ENCODE assay signal across 8 cellular contexts in the genomic region with DNA sequence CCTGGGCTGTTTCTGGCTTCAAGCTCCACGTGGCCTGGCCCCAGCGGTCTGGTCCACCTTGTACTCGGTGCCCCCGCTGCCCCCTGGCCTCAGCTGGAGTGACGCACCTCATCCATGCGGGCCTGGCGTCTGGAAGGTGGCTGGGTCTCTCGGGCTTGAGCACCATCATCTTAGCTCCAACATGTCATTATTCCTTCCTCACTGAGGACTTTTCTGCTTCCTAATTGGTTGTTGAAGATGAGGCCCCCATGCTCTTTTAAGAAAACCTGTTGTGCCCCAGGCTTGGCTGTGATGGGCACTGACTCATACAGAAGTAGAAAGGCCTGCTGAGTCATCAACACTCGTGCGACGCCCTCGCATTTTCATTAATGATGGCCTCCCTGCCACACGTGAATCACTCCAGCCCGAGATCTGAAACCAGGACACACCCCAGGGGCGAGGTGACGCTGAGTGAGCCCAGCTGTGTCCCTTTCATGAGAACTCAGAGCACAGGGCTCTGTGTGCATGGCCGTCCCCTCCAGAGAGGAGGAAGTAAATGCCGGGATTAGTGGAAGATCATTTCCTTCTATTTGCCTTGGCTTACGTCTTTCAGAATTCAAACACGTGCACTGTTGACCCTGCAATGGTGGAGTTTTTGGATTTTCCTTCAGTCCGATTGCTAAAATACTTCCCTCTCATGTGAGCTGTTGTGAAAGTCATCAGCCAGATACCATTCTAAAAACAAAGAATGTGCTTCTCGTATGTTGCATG. TPM values are rescaled to one million over a fixed set of nuclear protein-coding genes. Genes with fewer than 3 reads are reported as not detected.
A peak's percentile ranks its signal among the peaks of the same experiment; 100 is the strongest.
DNase-seq lines count a peak whose midpoint lies in the region; ATAC-seq and TF ChIP-seq lines count a peak whose summit lies in the region.

No MANE protein-coding gene starts in this region.

- H3K4me1 ChIP-seq in tibial nerve, result peaks cover 0 to 25% (median 0%) of the 10 kb centered on the region in 4 donors

- peak; percentile 90 for ATAC-seq in GM21529 (IDR thresholded peaks at IDR 0.05; ENCODE audit: unreplicated experiment)
- ATAC-seq in natural killer cell, result peak; percentile 60 to 73 (median 68)

- H3K4me3 ChIP-seq in coronary artery (peak overlapping the region; percentile 52), tibial nerve (peak overlapping the region in 1 of 4 donors; percentile 27)

- H3K27ac ChIP-seq in coronary artery (peak overlapping the region; percentile 12 to 33), tibial nerve (peak overlapping the region in 2 of 4 donors; percentile 17 to 72)

- H3K27me3 Mint-ChIP-seq in natural killer cell (ENCODE audit: low read depth in 2 of 2) (peaks cover 70 to 72% of the 10 kb centered on the region in 2 donors), glutamatergic neuron (ENCODE audit: unreplicated experiment) (peaks cover 3% of the 10 kb centered on the region)

- H3K27ac Mint-ChIP-seq in natural killer cell (no peak overlapping the region), glutamatergic neuron (ENCODE audit: unreplicated experiment) (no peak overlapping the region)

- DNase-seq in EH (ENCODE audit: low read depth) (peak; percentile 90), HT-29 (ENCODE audit: low spot score) (peak; percentile 96), coronary artery (ENCODE audit: low spot score) (peak; percentile 90), natural killer cell (no peak), tibial nerve (ENCODE audit: low spot score in 2 of 2) (peak; percentile 44 to 75), glutamatergic neuron (no peak)
- DNase-seq in activated CD4-positive, CD25-positive, alpha-beta regulatory T cell treated with anti-CD3 and anti-CD28 coated beads, Interleukin-2, amount 50 U/mL, for 16 hours (ENCODE audit: low read depth, low spot score), result peak; percentile 53

- no peaks in the 10 kb centered on the region for H3K36me3 ChIP-seq in tibial nerve

- intact Hi-C loops in natural killer cell (cut with micrococcal nuclease), result no loop called here

- TF ChIP-seq CTCF in coronary artery (IDR thresholded peaks at IDR 0.05), result no peak
- no peak for TF ChIP-seq CTCF in natural killer cell (IDR thresholded peaks at IDR 0.05)
- TF ChIP-seq CTCF in tibial nerve (IDR thresholded peaks at IDR 0.05), result no peak
- TF ChIP-seq CTCF in glutamatergic neuron (IDR thresholded peaks at IDR 0.05; ENCODE audit: partially characterized antibody, unreplicated experiment), result no peak

- H3K36me3 Mint-ChIP-seq in natural killer cell (no peaks in the 10 kb centered on the region), glutamatergic neuron (ENCODE audit: unreplicated experiment) (peaks cover 4% of the 10 kb centered on the region)

- H3K9me3 Mint-ChIP-seq in natural killer cell (no peaks in the 10 kb centered on the region), glutamatergic neuron (ENCODE audit: unreplicated experiment) (peaks cover 5% of the 10 kb centered on the region)

- peaks cover 0 to 27% of the 10 kb centered on the region in 2 donors for H3K27me3 ChIP-seq in tibial nerve

- H3K4me1 Mint-ChIP-seq in natural killer cell (peaks cover 0 to 6% of the 10 kb centered on the region in 2 donors), glutamatergic neuron (ENCODE audit: low read depth, unreplicated experiment) (no peaks in the 10 kb centered on the region)

- H3K9me3 ChIP-seq in tibial nerve, result no peaks in the 10 kb centered on the region

- TF ChIP-seq POLR2A in tibial nerve (IDR thresholded peaks at IDR 0.05), result no peak

- TF ChIP-seq EP300 in tibial nerve (IDR thresholded peaks at IDR 0.05), result peak in 1 of 2 donors; percentile 67

- WGBS in tibial nerve, 2 donors, result 39% methylated on average over 22 of the region's 22 CpGs

- H3K4me3 Mint-ChIP-seq in natural killer cell (no peak overlapping the region), glutamatergic neuron (ENCODE audit: unreplicated experiment) (no peak overlapping the region)

RNA-seq across cellular contexts. Expression of gene GJA3, which starts 14.0 kb away (rescaled TPM):
- total RNA-seq in HT-29 (2014; rRNA removed; shearing (Covaris generic)), result 0.29 and 0.43 TPM in 2 replicates
- total RNA-seq in natural killer cell, result under 1 TPM in 1 of 3 donors, not detected in 2; 0.18 TPM
- total RNA-seq in tibial nerve, result under 1 TPM in 1 of 4 donors, not detected in 3; under 0.01 TPM
- not detected for total RNA-seq in glutamatergic neuron (ENCODE audit: unreplicated experiment)

RNA-seq across cellular contexts. Expression of gene GJB2, which starts 17.9 kb away (rescaled TPM):
- total RNA-seq in HT-29 (2014; rRNA removed; shearing (Covaris generic)), result 41.9 and 50.1 TPM in 2 replicates
- total RNA-seq in natural killer cell (under 1 TPM in 1 of 3 donors, not detected in 2; 0.40 TPM), tibial nerve (1 to 10 TPM in 2 of 4 donors, under 1 TPM in 2; 0.20 to 3.3 (median 1.3) TPM), glutamatergic neuron (ENCODE audit: unreplicated experiment) (not detected)

RNA-seq across cellular contexts. Expression of gene GJB6, which starts 57.3 kb away (rescaled TPM):
- 0.99 and 1.9 TPM in 2 replicates for total RNA-seq in HT-29 (2014; rRNA removed; shearing (Covaris generic))
- total RNA-seq in natural killer cell (1 to 10 TPM in 1 of 3 donors, under 1 TPM in 2; 0.23 to 1.3 (median 0.26) TPM), tibial nerve (not detected), glutamatergic neuron (ENCODE audit: unreplicated experiment) (not detected)

Comparison
In these comparisons a context has a peak if more than half of its experiments do, and no peak if none do; other contexts are left out.
1. DNase-seq: peak in EH (single experiment), HT-29 (single experiment), activated CD4-positive, CD25-positive, alpha-beta regulatory T cell treated with anti-CD3 and anti-CD28 coated beads, Interleukin-2, amount 50 U/mL, for 16 hours (single experiment), coronary artery (single experiment) and tibial nerve (2 of 2); none in natural killer cell (single experiment) and glutamatergic neuron (single experiment).